ENCODE assay signal across 12 cellular contexts in the genomic region with DNA sequence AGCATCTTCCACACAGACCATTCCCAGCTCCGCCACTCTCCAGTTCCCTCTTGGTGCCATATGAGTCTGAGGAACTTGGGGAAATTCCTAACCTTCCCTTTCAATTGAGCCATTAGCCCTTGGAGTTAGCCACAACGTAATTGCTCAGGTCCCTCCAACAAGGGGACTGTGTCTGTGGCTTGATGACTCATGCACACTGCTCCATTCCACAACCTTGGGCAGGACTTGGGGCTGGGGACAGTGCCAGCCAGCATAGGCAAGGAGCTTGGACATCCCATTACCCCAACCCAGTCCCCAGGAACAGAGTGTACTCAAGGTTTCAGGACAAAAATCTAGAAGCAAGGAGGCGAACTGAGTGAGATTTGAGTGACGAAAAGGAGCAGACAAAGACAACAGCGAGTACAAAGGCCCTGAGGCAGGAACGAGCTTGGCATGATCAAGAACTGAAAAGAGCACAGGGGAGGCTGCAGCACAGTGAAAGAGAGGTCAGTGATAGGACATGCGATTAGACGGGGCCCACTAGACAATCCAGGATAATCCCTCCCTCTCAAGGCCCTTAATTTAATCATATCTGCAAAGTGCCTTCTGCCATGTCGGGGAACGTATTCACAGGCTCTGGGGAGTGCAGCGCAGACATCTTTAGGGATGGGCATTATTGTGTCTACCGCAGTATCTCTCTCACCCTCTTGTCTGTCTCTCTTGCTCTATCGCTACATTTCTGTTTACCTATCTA. TPM values are rescaled to one million over a fixed set of nuclear protein-coding genes. Genes with fewer than 3 reads are reported as not detected.
DNase-seq lines count a peak whose midpoint lies in the region; ATAC-seq, FAIRE-seq and TF ChIP-seq lines count a peak whose summit lies in the region.
"Had no signal": no experiment of that assay in that cellular context is flagged by ENCODE, and none has a peak within 500 bp of the region (broad histone marks: within the 10 kb centered on the region; RNA-seq: fewer than 3 reads in every experiment).

No MANE protein-coding gene starts in this region.

- FAIRE-seq in astrocyte (lab: Jason Lieb, UNC) = no peak

- no peak overlapping the region for H3K9ac ChIP-seq in astrocyte (ENCODE audit: low read length)

- H3K36me3 Mint-ChIP-seq in Caco-2 (ENCODE audit: insufficient read depth, unreplicated experiment) = peaks cover 23% of the 10 kb centered on the region
- no peaks in the 10 kb centered on the region for H3K36me3 Mint-ChIP-seq in astrocyte (ENCODE audit: low read depth, unreplicated experiment)
- H3K36me3 Mint-ChIP-seq in memory B cell = no peaks in the 10 kb centered on the region
- H3K36me3 Mint-ChIP-seq in activated CD4-positive, alpha-beta T cell treated with anti-CD3 and anti-CD28 coated beads, Interleukin-2, amount 10 ng/mL, durations not matched to agents 7 days and 5 days (ENCODE audit: low read depth) = no peaks in the 10 kb centered on the region
- H3K36me3 Mint-ChIP-seq: CD4-positive, alpha-beta memory T cell had no signal

- H3K27ac Mint-ChIP-seq in Caco-2 (ENCODE audit: unreplicated experiment) (peak overlapping the region; percentile 92), astrocyte (ENCODE audit: unreplicated experiment) (peak overlapping the region; percentile 91), memory B cell (peak overlapping the region; percentile 2)
- no peak overlapping the region for H3K27ac Mint-ChIP-seq in activated CD4-positive, alpha-beta T cell treated with anti-CD3 and anti-CD28 coated beads, Interleukin-2, amount 10 ng/mL, durations not matched to agents 7 days and 5 days
- H3K27ac Mint-ChIP-seq: CD4-positive, alpha-beta memory T cell; T-helper 2 cell treated with Interferon-gamma antibody and Interleukin-4, amounts not matched to agents 5 μg/mL and 100 μg/mL, for 36 hours had no signal

- H3K4me1 Mint-ChIP-seq in Caco-2 (ENCODE audit: low read depth, unreplicated experiment) = peaks cover 52% of the 10 kb centered on the region
- peaks cover 43% of the 10 kb centered on the region for H3K4me1 Mint-ChIP-seq in astrocyte (ENCODE audit: low read depth, unreplicated experiment)
- no peaks in the 10 kb centered on the region for H3K4me1 Mint-ChIP-seq in memory B cell
- H3K4me1 Mint-ChIP-seq in activated CD4-positive, alpha-beta T cell treated with anti-CD3 and anti-CD28 coated beads, Interleukin-2, amount 10 ng/mL, durations not matched to agents 7 days and 5 days = peaks cover 21% of the 10 kb centered on the region

- DNase-seq in Caco-2 = no peak
- DNase-seq in M059J (ENCODE audit: low read depth) = peak; percentile 98
- peak; percentile 63 for DNase-seq in astrocyte (ENCODE audit: low read depth)
- DNase-seq in memory B cell (ENCODE audit: low spot score in 2 of 2) = no peak
- no peak for DNase-seq in activated CD4-positive, CD25-positive, alpha-beta regulatory T cell (lab: John Stamatoyannopoulos, UW)
- no peak for DNase-seq in T1000 (lab: John Stamatoyannopoulos, UW)
- DNase-seq in activated CD4-positive, alpha-beta T cell treated with anti-CD3 and anti-CD28 coated beads, Interleukin-2, amount 10 ng/mL, durations not matched to agents 7 days and 5 days = no peak
- DNase-seq: activated T-cell treated with anti-CD3 and anti-CD28 coated beads, Interleukin-2, amount 50 U/mL, for 4 hours; CD4-positive, alpha-beta memory T cell; NCI-H446 had no signal

- H2AFZ ChIP-seq in astrocyte (ENCODE audit: low read depth, low read length) = no peak overlapping the region

- H3K9me3 ChIP-seq in Caco-2 (no peaks in the 10 kb centered on the region), astrocyte (ENCODE audit: insufficient read depth, low read depth, low read length) (no peaks in the 10 kb centered on the region)

- intact Hi-C loops in Caco-2 (cut with micrococcal nuclease; ENCODE audit: unreplicated experiment) = loop anchor here (5.0 kb wide), 2 partner anchors 37 to 137 kb away; partner anchors contain the start of gene UBE2B

- H3K4me1 ChIP-seq in Caco-2 (peaks cover 67% of the 10 kb centered on the region), astrocyte (ENCODE audit: insufficient read depth, low read length) (peaks cover 35% of the 10 kb centered on the region)

- H3K27me3 Mint-ChIP-seq in Caco-2 (ENCODE audit: insufficient read depth, unreplicated experiment) = no peaks in the 10 kb centered on the region
- H3K27me3 Mint-ChIP-seq in astrocyte (ENCODE audit: low read depth, unreplicated experiment) = no peaks in the 10 kb centered on the region
- no peaks in the 10 kb centered on the region for H3K27me3 Mint-ChIP-seq in memory B cell
- no peaks in the 10 kb centered on the region for H3K27me3 Mint-ChIP-seq in activated CD4-positive, alpha-beta T cell treated with anti-CD3 and anti-CD28 coated beads, Interleukin-2, amount 10 ng/mL, durations not matched to agents 7 days and 5 days
- H3K27me3 Mint-ChIP-seq: CD4-positive, alpha-beta memory T cell had no signal

- H3K4me2 ChIP-seq in astrocyte (ENCODE audit: low read length) = peak overlapping the region; percentile 54

- H4K20me1 ChIP-seq in astrocyte (ENCODE audit: insufficient read depth, low read length) = no peaks in the 10 kb centered on the region

- H3K9me3 Mint-ChIP-seq in Caco-2 (ENCODE audit: unreplicated experiment) (no peaks in the 10 kb centered on the region), astrocyte (ENCODE audit: unreplicated experiment) (no peaks in the 10 kb centered on the region), memory B cell (no peaks in the 10 kb centered on the region)
- H3K9me3 Mint-ChIP-seq in activated CD4-positive, alpha-beta T cell treated with anti-CD3 and anti-CD28 coated beads, Interleukin-2, amount 10 ng/mL, durations not matched to agents 7 days and 5 days = no peaks in the 10 kb centered on the region
- H3K9me3 Mint-ChIP-seq: activated T-cell treated with anti-CD3 and anti-CD28 coated beads, Interleukin-2, amount 50 U/mL, for 4 hours; CD4-positive, alpha-beta memory T cell; T-helper 2 cell treated with Interferon-gamma antibody and Interleukin-4, amounts not matched to agents 5 μg/mL and 100 μg/mL, for 36 hours had no signal

- H3K36me3 ChIP-seq in Caco-2 (ENCODE audit: control insufficient read depth, insufficient read depth, low read length) = no peaks in the 10 kb centered on the region; the same call in 1 of the 2 replicates
- H3K36me3 ChIP-seq in astrocyte (ENCODE audit: insufficient read depth, low read length) = no peaks in the 10 kb centered on the region

- H3K27me3 ChIP-seq in Caco-2 (replicated peaks; ENCODE audit: control insufficient read depth, insufficient read depth, low read length) (no peaks in the 10 kb centered on the region), astrocyte (ENCODE audit: insufficient read depth, low read length) (no peaks in the 10 kb centered on the region)

- TF ChIP-seq CTCF in Caco-2 (IDR thresholded peaks at IDR 0.05; ENCODE audit: insufficient read depth in 1 of 2, low read depth in 1 of 2, low read length in 1 of 2, severe bottlenecking in 1 of 2, unreplicated experiment in 1 of 2) = no peak
- TF ChIP-seq CTCF in astrocyte (IDR thresholded peaks at IDR 0.05; ENCODE audit: insufficient read depth, low read depth, low read length) = no peak

- H3K79me2 ChIP-seq in astrocyte (ENCODE audit: insufficient read depth, low read length) = no peaks in the 10 kb centered on the region

- no peak overlapping the region for H3K27ac ChIP-seq in astrocyte (ENCODE audit: low read depth, low read length)

- CTCF ChIA-PET in Caco-2 (lab: Charles Lee) = no interaction called here
- CTCF ChIA-PET in activated CD4-positive, alpha-beta T cell treated with anti-CD3 and anti-CD28 coated beads, Interleukin-2, amount 10 ng/mL, durations not matched to agents 7 days and 5 days (lab: Charles Lee) = interaction anchor here (0.6 to 3.3 kb wide), 4 partner anchors 8 to 239 kb away, joined by 3 to 9 read pairs (median 4); partner anchors contain the start of gene CDKN2AIPNL

- POLR2A ChIA-PET in Caco-2 (lab: Charles Lee) = interaction anchor here (0.6 kb wide), 1 partner anchor 121 kb away, joined by 4 read pairs; no protein-coding TSS in a partner anchor
- POLR2A ChIA-PET in activated CD4-positive, alpha-beta T cell treated with anti-CD3 and anti-CD28 coated beads, Interleukin-2, amount 10 ng/mL, durations not matched to agents 7 days and 5 days (lab: Charles Lee) = no interaction called here

- H3K4me3 ChIP-seq in Caco-2 (ENCODE audit: low read depth, low read length) (no peak overlapping the region), astrocyte (ENCODE audit: insufficient read depth, low read depth, low read length) (no peak overlapping the region)

- ATAC-seq in memory B cell (ENCODE audit: low read depth) (no peak), HG02970 (IDR thresholded peaks at IDR 0.05; ENCODE audit: low FRiP score, unreplicated experiment) (no peak)
- ATAC-seq: activated T-cell treated with anti-CD3 and anti-CD28 coated beads, Interleukin-2, amount 50 U/mL, for 4 hours had no signal

- no peak overlapping the region for H3K4me3 Mint-ChIP-seq in Caco-2 (ENCODE audit: unreplicated experiment)
- no peak overlapping the region for H3K4me3 Mint-ChIP-seq in astrocyte (ENCODE audit: unreplicated experiment)
- H3K4me3 Mint-ChIP-seq in memory B cell = no peak overlapping the region
- no peak overlapping the region for H3K4me3 Mint-ChIP-seq in activated CD4-positive, alpha-beta T cell treated with anti-CD3 and anti-CD28 coated beads, Interleukin-2, amount 10 ng/mL, durations not matched to agents 7 days and 5 days
- H3K4me3 Mint-ChIP-seq: activated T-cell treated with anti-CD3 and anti-CD28 coated beads, Interleukin-2, amount 50 U/mL, for 4 hours; CD4-positive, alpha-beta memory T cell; T-helper 2 cell treated with Interferon-gamma antibody and Interleukin-4, amounts not matched to agents 5 μg/mL and 100 μg/mL, for 36 hours had no signal

- BruUV-seq in Caco-2 (replicated peaks; lab: Mats Ljungman, UMichigan) = no TSS peak

RNA-seq across cellular contexts. Expression of gene JADE2, which starts 16.0 kb away (rescaled TPM):
- total RNA-seq in Caco-2 (2022) = 65.3 and 67.6 TPM in 2 replicates
- 19.8 and 34.4 TPM in 2 replicates for total RNA-seq in M059J (2014; rRNA removed; shearing (Covaris generic))
- 25.3 and 30.3 TPM in 2 replicates for total RNA-seq in astrocyte
- 10 to 100 TPM; 92.5 to 93.8 TPM for total RNA-seq in activated CD4-positive, alpha-beta T cell treated with anti-CD3 and anti-CD28 coated beads, Interleukin-2, amount 10 ng/mL, durations not matched to agents 7 days and 5 days

Comparison
In these comparisons a context has a peak if more than half of its experiments do, and no peak if none do; other contexts are left out.
1. DNase-seq: peak in M059J (single experiment) and astrocyte (single experiment); none in Caco-2 (0 of 2), memory B cell (0 of 2), activated CD4-positive, CD25-positive, alpha-beta regulatory T cell (0 of 4), T1000 (single experiment) and activated CD4-positive, alpha-beta T cell treated with anti-CD3 and anti-CD28 coated beads, Interleukin-2, amount 10 ng/mL, durations not matched to agents 7 days and 5 days (single experiment).